ENCODE assay signal across 6 cellular contexts in the genomic region with DNA sequence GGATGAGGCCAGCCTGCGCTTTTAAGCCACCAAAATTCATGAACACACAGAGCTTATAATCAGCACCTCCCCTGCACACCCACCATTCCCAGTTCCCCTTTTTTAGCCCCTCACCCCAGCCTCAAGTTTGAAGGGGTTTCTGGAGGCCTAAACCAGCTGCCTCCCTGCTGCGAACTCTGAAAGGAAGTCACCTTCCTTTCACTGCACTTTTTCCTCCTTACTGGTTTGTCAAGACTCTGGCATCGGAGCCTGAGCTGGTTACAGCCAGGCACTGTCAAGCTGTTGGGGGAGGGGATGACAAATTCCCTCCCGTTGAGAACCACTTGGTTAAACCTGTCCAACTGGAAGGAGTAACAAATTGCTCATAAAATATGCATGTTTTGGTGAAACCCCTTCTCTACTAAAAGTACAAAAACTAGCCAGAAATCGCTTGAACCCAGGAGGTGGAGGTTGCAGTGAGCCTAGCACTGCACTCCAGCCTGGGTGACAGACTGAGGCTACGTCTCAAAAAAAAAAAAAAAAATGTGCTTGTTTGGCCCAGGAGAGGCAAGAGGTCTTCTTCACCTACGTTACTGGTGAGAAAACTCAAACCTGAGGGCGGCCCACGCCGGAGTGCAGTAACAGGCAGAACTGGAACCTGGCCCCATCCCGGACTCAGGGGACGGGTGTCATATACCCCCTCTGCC.
A peak's percentile ranks its signal among the peaks of the same experiment; 100 is the strongest.
DNase-seq lines count a peak whose midpoint lies in the region; ATAC-seq and TF ChIP-seq lines count a peak whose summit lies in the region.

No MANE protein-coding gene starts in this region.

- peaks cover 6% of the 10 kb centered on the region; the same call in 1 of the 2 replicates for H3K36me3 ChIP-seq in SK-N-MC (ENCODE audit: insufficient read depth, low read length)

- ATAC-seq in GM19395 (IDR thresholded peaks at IDR 0.05; ENCODE audit: unreplicated experiment): peak; percentile 37

- peak overlapping the region; percentile 86 for H3K27ac ChIP-seq in 22Rv1
- peak overlapping the region; percentile 73 for H3K27ac ChIP-seq in SK-N-MC

- no peak for TF ChIP-seq CTCF in 22Rv1 (IDR thresholded peaks at IDR 0.05)

- H3K9ac ChIP-seq in SK-N-MC (ENCODE audit: insufficient read length): peak overlapping the region; percentile 56

- DNase-seq in SK-N-MC (ENCODE audit: low read depth, low spot score) (no peak), iPS-NIHi11 (ENCODE audit: low spot score) (peak; percentile 54), SHP77 treated with DMSO at 0.1 percent for 48 hours (lab: John Stamatoyannopoulos, UW) (no peak), amniotic stem cell (lab: John Stamatoyannopoulos, UW) (no peak)

- H3K9me3 ChIP-seq in SK-N-MC (ENCODE audit: low read depth, low read length): no peaks in the 10 kb centered on the region

- H3K4me3 ChIP-seq in SK-N-MC: peak overlapping the region; percentile 90
